ENCODE assay signal across 14 cellular contexts in genomic region chr12:15728118-15728598, GRCh38.
DNase-seq lines count a peak whose midpoint lies in the region; ATAC-seq and TF ChIP-seq lines count a peak whose summit lies in the region.
"Had no signal": no experiment of that assay in that cellular context is flagged by ENCODE, and none has a peak within 500 bp of the region (broad histone marks: within the 10 kb centered on the region; RNA-seq: fewer than 3 reads in every experiment).

No MANE protein-coding gene starts in this region.

- TF ChIP-seq CTCF in SK-N-SH (IDR thresholded peaks at IDR 0.05) (no peak), fibroblast of mammary gland (conservative IDR thresholded peaks at IDR 0.05; ENCODE audit: control insufficient read depth, insufficient read depth, low read depth, low read length) (no peak)

- H3K4me2 ChIP-seq in SK-N-SH = peak overlapping the region; percentile 22

- H3K36me3 ChIP-seq in SK-N-SH (replicated peaks in 1 of 2; ENCODE audit: control insufficient read depth in 1 of 2, insufficient read depth in 2 of 2, low read length in 1 of 2) = peaks cover 0 to 3% of the 10 kb centered on the region in 2 experiments
- H3K36me3 ChIP-seq: heart right ventricle had no signal

- H3K4me1 Mint-ChIP-seq in activated naive CD4-positive, alpha-beta T cell treated with anti-CD3 and anti-CD28 coated beads for 36 hours (ENCODE audit: low read depth) = no peaks in the 10 kb centered on the region
- H3K4me1 Mint-ChIP-seq in activated CD4-positive, alpha-beta T cell treated with anti-CD3 and anti-CD28 coated beads, Interleukin-2, amount 10 ng/mL, durations not matched to agents 7 days and 5 days = no peaks in the 10 kb centered on the region

- intact Hi-C loops in sciatic nerve (cut with DNase I) = no loop called here
- intact Hi-C loops in activated naive CD4-positive, alpha-beta T cell treated with anti-CD3 and anti-CD28 coated beads for 36 hours (cut with micrococcal nuclease) = no loop called here

- H3K79me2 ChIP-seq in SK-N-SH (ENCODE audit: insufficient read depth) = peaks cover 79% of the 10 kb centered on the region

- peak overlapping the region; percentile 58 for H3K9ac ChIP-seq in SK-N-SH

- no peaks in the 10 kb centered on the region for H3K27me3 Mint-ChIP-seq in activated naive CD4-positive, alpha-beta T cell treated with anti-CD3 and anti-CD28 coated beads for 36 hours (ENCODE audit: low read depth)
- H3K27me3 Mint-ChIP-seq in activated CD4-positive, alpha-beta T cell treated with anti-CD3 and anti-CD28 coated beads, Interleukin-2, amount 10 ng/mL, durations not matched to agents 7 days and 5 days = peaks cover 8% of the 10 kb centered on the region

- no peak overlapping the region for H2AFZ ChIP-seq in SK-N-SH (ENCODE audit: low read depth)

- WGBS in SK-N-SH (ENCODE audit: low lambda C conversion rate) = 30% methylated on average over 5 of the region's 5 CpGs

- H3K9me2 ChIP-seq in SK-N-SH = no peaks in the 10 kb centered on the region

- H3K27me3 ChIP-seq in SK-N-SH (ENCODE audit: insufficient read depth) = no peaks in the 10 kb centered on the region
- H3K27me3 ChIP-seq: heart right ventricle had no signal

- TF ChIP-seq RAD21 in SK-N-SH (IDR thresholded peaks at IDR 0.05; ENCODE audit: low read length) = no peak

- 0 out of 4 replicates have a peak overlapping the region, but pooled peaks of 1 of the 2 experiments have one; percentile 6 for H3K4me3 ChIP-seq in SK-N-SH (ENCODE audit: low read depth in 2 of 2, low read length in 1 of 2)
- H3K4me3 ChIP-seq in fibroblast of mammary gland (ENCODE audit: control insufficient read depth, low read depth, low read length) = no peak overlapping the region
- H3K4me3 ChIP-seq: heart right ventricle had no signal

- peak overlapping the region in 1 of 2 experiments; percentile 86; a peak in 2 of 4 replicates for H3K27ac ChIP-seq in SK-N-SH (ENCODE audit: low read depth in 2 of 2, low read length in 1 of 2)

- peaks cover 21% of the 10 kb centered on the region for H3F3A ChIP-seq in SK-N-SH (replicated peaks; ENCODE audit: insufficient read depth)

- POLR2A ChIA-PET in SK-N-SH (lab: Yijun Ruan, JAX) = no interaction called here
- POLR2A ChIA-PET in activated CD4-positive, alpha-beta T cell treated with anti-CD3 and anti-CD28 coated beads, Interleukin-2, amount 10 ng/mL, durations not matched to agents 7 days and 5 days (lab: Charles Lee) = no interaction called here

- peak; percentile 79 for DNase-seq in GM04503 (ENCODE audit: low read depth)
- DNase-seq in SK-N-SH = peak; percentile 1
- peak; percentile 91 for DNase-seq in fibroblast of mammary gland (ENCODE audit: low read depth)
- no peak for DNase-seq in sciatic nerve (ENCODE audit: low spot score)
- DNase-seq in activated naive CD4-positive, alpha-beta T cell treated with anti-CD3 and anti-CD28 coated beads for 36 hours = no peak
- no peak for DNase-seq in NCI-H146 treated with DMSO at 0.1 percent for 48 hours (lab: John Stamatoyannopoulos, UW; ENCODE audit: unreplicated experiment)
- no peak for DNase-seq in activated CD4-positive, alpha-beta T cell treated with anti-CD3 and anti-CD28 coated beads, Interleukin-2, amount 10 ng/mL, durations not matched to agents 7 days and 5 days
- DNase-seq: activated effector memory CD4-positive, alpha-beta T cell treated with anti-CD3 and anti-CD28 coated beads, Interleukin-2, amount 50 U/mL, for 16 hours; heart right ventricle; NCI-H524; T-helper 9 cell had no signal

- ATAC-seq in sciatic nerve (peak; percentile 49), HG02870 (IDR thresholded peaks at IDR 0.05; ENCODE audit: unreplicated experiment) (no peak)

- H3K4me1 ChIP-seq in SK-N-SH (ENCODE audit: control insufficient read depth in 1 of 2, insufficient read depth in 2 of 2, low read depth in 1 of 2, low read length in 1 of 2) = peaks cover 0 to 21% of the 10 kb centered on the region in 2 experiments; a peak in 1 of 4 replicates

- no peak for TF ChIP-seq EP300 in SK-N-SH (IDR thresholded peaks at IDR 0.05; ENCODE audit: borderline replicate concordance in 1 of 2, low read depth in 1 of 2, low read length in 1 of 2)

- no peak overlapping the region for H3K27ac Mint-ChIP-seq in activated naive CD4-positive, alpha-beta T cell treated with anti-CD3 and anti-CD28 coated beads for 36 hours
- no peak overlapping the region for H3K27ac Mint-ChIP-seq in activated CD4-positive, alpha-beta T cell treated with anti-CD3 and anti-CD28 coated beads, Interleukin-2, amount 10 ng/mL, durations not matched to agents 7 days and 5 days

- CTCF ChIA-PET in SK-N-SH (lab: Yijun Ruan, JAX) = no interaction called here
- CTCF ChIA-PET in activated naive CD4-positive, alpha-beta T cell treated with anti-CD3 and anti-CD28 coated beads for 36 hours (lab: Charles Lee) = no interaction called here
- CTCF ChIA-PET in activated CD4-positive, alpha-beta T cell treated with anti-CD3 and anti-CD28 coated beads, Interleukin-2, amount 10 ng/mL, durations not matched to agents 7 days and 5 days (lab: Charles Lee) = interaction anchor here (0.7 kb wide), 1 partner anchor 26 kb away, joined by 4 read pairs; no protein-coding TSS in a partner anchor

- no peaks in the 10 kb centered on the region for H3K36me3 Mint-ChIP-seq in activated naive CD4-positive, alpha-beta T cell treated with anti-CD3 and anti-CD28 coated beads for 36 hours (ENCODE audit: low read depth)
- no peaks in the 10 kb centered on the region for H3K36me3 Mint-ChIP-seq in activated CD4-positive, alpha-beta T cell treated with anti-CD3 and anti-CD28 coated beads, Interleukin-2, amount 10 ng/mL, durations not matched to agents 7 days and 5 days (ENCODE audit: low read depth)

- H3K9me3 Mint-ChIP-seq in activated naive CD4-positive, alpha-beta T cell treated with anti-CD3 and anti-CD28 coated beads for 36 hours = no peaks in the 10 kb centered on the region
- H3K9me3 Mint-ChIP-seq in activated CD4-positive, alpha-beta T cell treated with anti-CD3 and anti-CD28 coated beads, Interleukin-2, amount 10 ng/mL, durations not matched to agents 7 days and 5 days = no peaks in the 10 kb centered on the region
- H3K9me3 Mint-ChIP-seq: IgD-negative memory B cell had no signal

- H4K20me1 ChIP-seq in SK-N-SH (ENCODE audit: insufficient read depth) = no peaks in the 10 kb centered on the region

- H3K9me3 ChIP-seq in SK-N-SH = peaks cover 8% of the 10 kb centered on the region; the same call in 1 of the 2 replicates
- H3K9me3 ChIP-seq: heart right ventricle had no signal

- H3K4me3 Mint-ChIP-seq in activated naive CD4-positive, alpha-beta T cell treated with anti-CD3 and anti-CD28 coated beads for 36 hours = no peak overlapping the region
- no peak overlapping the region for H3K4me3 Mint-ChIP-seq in activated CD4-positive, alpha-beta T cell treated with anti-CD3 and anti-CD28 coated beads, Interleukin-2, amount 10 ng/mL, durations not matched to agents 7 days and 5 days
- H3K4me3 Mint-ChIP-seq: IgD-negative memory B cell, nephron had no signal

TF ChIP-seq in SK-N-SH, 30 proteins besides CTCF, POLR2A, EP300 and RAD21:
- TF ChIP-seq TCF12 (IDR thresholded peaks at IDR 0.05) (0 out of 2 replicates have a peak, but pooled peaks have one; percentile 31), USF1 (IDR thresholded peaks at IDR 0.05; ENCODE audit: borderline replicate concordance, low read depth) (no peak), NFIC (IDR thresholded peaks at IDR 0.05; ENCODE audit: borderline replicate concordance) (peak; percentile 32; the same call in 1 of the 2 replicates), MXI1 (IDR thresholded peaks at IDR 0.05; ENCODE audit: low read depth, low read length) (no peak), TEAD4 (IDR thresholded peaks at IDR 0.05; ENCODE audit: borderline replicate concordance, insufficient read depth) (no peak), EZH2phosphoT487 (IDR thresholded peaks at IDR 0.05; ENCODE audit: borderline replicate concordance, low read depth) (no peak), NRF1 (IDR thresholded peaks at IDR 0.05; ENCODE audit: low read depth, low read length) (no peak), ELF1 (IDR thresholded peaks at IDR 0.05) (no peak), PBX3 (IDR thresholded peaks at IDR 0.05) (no peak; the same call in 1 of the 2 replicates), RXRA (IDR thresholded peaks at IDR 0.05; ENCODE audit: borderline replicate concordance, low read depth) (no peak), USF2 (IDR thresholded peaks at IDR 0.05; ENCODE audit: borderline replicate concordance, low read depth, low read length) (no peak), CHD2 (IDR thresholded peaks at IDR 0.05; ENCODE audit: low read length, partially characterized antibody) (no peak), FOSL2 (IDR thresholded peaks at IDR 0.05; ENCODE audit: borderline replicate concordance, low read depth) (peak; percentile 31; the same call in 1 of the 2 replicates), SIN3A (IDR thresholded peaks at IDR 0.05; ENCODE audit: borderline replicate concordance, low read depth, low read length) (no peak)

Comparison
In these comparisons a context has a peak if more than half of its experiments do, and no peak if none do; other contexts are left out.
1. DNase-seq: peak in GM04503 (single experiment), SK-N-SH (single experiment) and fibroblast of mammary gland (single experiment); none in sciatic nerve (single experiment), activated naive CD4-positive, alpha-beta T cell treated with anti-CD3 and anti-CD28 coated beads for 36 hours (single experiment), NCI-H146 treated with DMSO at 0.1 percent for 48 hours (single experiment) and activated CD4-positive, alpha-beta T cell treated with anti-CD3 and anti-CD28 coated beads, Interleukin-2, amount 10 ng/mL, durations not matched to agents 7 days and 5 days (single experiment).